ENCODE assay signal across 8 cellular contexts in genomic region chr13:77696006-77696862, GRCh38. TPM values are rescaled to one million over a fixed set of nuclear protein-coding genes. Genes with fewer than 3 reads are reported as not detected.
A peak's percentile ranks its signal among the peaks of the same experiment; 100 is the strongest.
DNase-seq lines count a peak whose midpoint lies in the region; FAIRE-seq lines count a peak whose summit lies in the region.

No MANE protein-coding gene starts in this region.

- peaks cover 3% of the 10 kb centered on the region for H3K36me3 Mint-ChIP-seq in activated naive CD4-positive, alpha-beta T cell treated with anti-CD3 and anti-CD28 coated beads, Interleukin-2, amount 10 ng/mL, durations not matched to agents 7 days and 5 days

- no peaks in the 10 kb centered on the region for H3K36me3 ChIP-seq in iPS-18a (ENCODE audit: control insufficient read depth, low read depth, low read length)

- no peak overlapping the region for H3K27ac Mint-ChIP-seq in activated naive CD4-positive, alpha-beta T cell treated with anti-CD3 and anti-CD28 coated beads, Interleukin-2, amount 10 ng/mL, durations not matched to agents 7 days and 5 days

- H3K9me3 ChIP-seq in iPS-18a (ENCODE audit: control insufficient read depth, low read depth, low read length), result no peaks in the 10 kb centered on the region

- H3K27ac ChIP-seq in iPS-18a (ENCODE audit: low read length), result no peak overlapping the region
- H3K27ac ChIP-seq in temporal lobe (ENCODE audit: low read depth, low read length), result peak overlapping the region; percentile 71

- DNase-seq in activated naive CD4-positive, alpha-beta T cell treated with anti-CD3 and anti-CD28 coated beads, Interleukin-2, amount 10 ng/mL, durations not matched to agents 7 days and 5 days, result no peak
- no peak for DNase-seq in activated naive CD4-positive, alpha-beta T cell (lab: John Stamatoyannopoulos, UW)
- DNase-seq in SHP77 (lab: John Stamatoyannopoulos, UW) (peak; percentile 38 to 49), RCC 7860 (ENCODE audit: low spot score) (no peak), SIG-M5 (lab: John Stamatoyannopoulos, UW) (no peak)
- DNase-seq in stimulated activated CD4-positive, alpha-beta T cell treated with anti-CD3 and anti-CD28 coated beads, Interleukin-1b, Interleukin-23, amount 100 ng/mL, for 48 hours, result no peak

- H3K27me3 Mint-ChIP-seq in activated naive CD4-positive, alpha-beta T cell treated with anti-CD3 and anti-CD28 coated beads, Interleukin-2, amount 10 ng/mL, durations not matched to agents 7 days and 5 days, result peaks cover 17% of the 10 kb centered on the region

- H3K4me3 ChIP-seq in iPS-18a (ENCODE audit: low read length), result peak overlapping the region; percentile 72

- H3K4me1 ChIP-seq in iPS-18a (ENCODE audit: control insufficient read depth, low read depth, low read length), result peaks cover 25% of the 10 kb centered on the region

- FAIRE-seq in RCC 7860 (lab: Jason Lieb, UNC), result no peak

- H3K27me3 ChIP-seq in iPS-18a (ENCODE audit: control insufficient read depth, insufficient read depth, low read length), result peaks cover 14% of the 10 kb centered on the region

- no peaks in the 10 kb centered on the region for H3K9me3 Mint-ChIP-seq in activated naive CD4-positive, alpha-beta T cell treated with anti-CD3 and anti-CD28 coated beads, Interleukin-2, amount 10 ng/mL, durations not matched to agents 7 days and 5 days

- CTCF ChIA-PET in activated naive CD4-positive, alpha-beta T cell treated with anti-CD3 and anti-CD28 coated beads, Interleukin-2, amount 10 ng/mL, durations not matched to agents 7 days and 5 days (lab: Charles Lee), result interaction anchor here (1.2 to 1.8 kb wide), 2 partner anchors 30 to 103 kb away, joined by 5 read pairs; no protein-coding TSS in a partner anchor

- H3K4me1 Mint-ChIP-seq in activated naive CD4-positive, alpha-beta T cell treated with anti-CD3 and anti-CD28 coated beads, Interleukin-2, amount 10 ng/mL, durations not matched to agents 7 days and 5 days, result peaks cover 36% of the 10 kb centered on the region

- peak overlapping the region; percentile 77 for H3K4me3 Mint-ChIP-seq in activated naive CD4-positive, alpha-beta T cell treated with anti-CD3 and anti-CD28 coated beads, Interleukin-2, amount 10 ng/mL, durations not matched to agents 7 days and 5 days

- peak overlapping the region; percentile 77 for H3K9ac ChIP-seq in iPS-18a (ENCODE audit: low read length)

RNA-seq across cellular contexts. Expression of gene SLAIN1, which starts 1.3 kb away (rescaled TPM):
- 289 TPM for total RNA-seq in temporal lobe

Comparison
In these comparisons a context has a peak if more than half of its experiments do, and no peak if none do; other contexts are left out.
1. DNase-seq: peak in SHP77 (2 of 2); none in activated naive CD4-positive, alpha-beta T cell treated with anti-CD3 and anti-CD28 coated beads, Interleukin-2, amount 10 ng/mL, durations not matched to agents 7 days and 5 days (single experiment), activated naive CD4-positive, alpha-beta T cell (0 of 4), stimulated activated CD4-positive, alpha-beta T cell treated with anti-CD3 and anti-CD28 coated beads, Interleukin-1b, Interleukin-23, amount 100 ng/mL, for 48 hours (single experiment), RCC 7860 (single experiment) and SIG-M5 (single experiment).